ENCODE assay signal across 8 cellular contexts in the genomic region with DNA sequence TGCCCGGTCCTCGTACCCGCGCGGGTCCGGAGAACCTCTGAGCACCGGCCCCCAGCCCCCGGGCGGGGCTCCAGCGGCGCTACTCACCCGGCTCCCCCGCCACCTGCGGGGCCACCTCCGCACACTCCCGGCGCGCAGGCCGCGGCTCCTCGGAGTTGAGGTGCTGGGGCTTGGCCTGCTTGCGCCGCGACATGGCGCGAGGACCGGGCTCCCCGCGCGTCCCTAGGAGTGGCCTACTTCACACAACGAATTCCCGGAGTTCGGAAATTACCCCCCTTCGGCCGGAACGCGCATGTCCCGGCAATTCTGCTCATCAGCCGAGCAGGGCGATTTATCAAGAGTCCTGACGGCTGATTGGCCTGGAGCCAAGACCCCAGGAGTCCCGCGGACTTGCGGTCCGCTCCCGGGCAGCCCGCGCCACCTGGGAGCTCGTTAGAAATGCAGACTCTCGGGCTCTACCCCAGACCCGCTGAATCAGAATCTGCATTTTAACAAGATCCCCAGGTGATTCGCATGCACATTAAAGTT.
A peak's percentile ranks its signal among the peaks of the same experiment; 100 is the strongest.
DNase-seq lines count a peak whose midpoint lies in the region; ATAC-seq, FAIRE-seq and TF ChIP-seq lines count a peak whose summit lies in the region.

No MANE protein-coding gene starts in this region.

- TF ChIP-seq POLR2A in GM12891 (IDR thresholded peaks at IDR 0.05; ENCODE audit: low read depth, low read length) = no peak

- H3K4me3 Mint-ChIP-seq in neural progenitor cell = peak overlapping the region; percentile 84

- peaks cover 3% of the 10 kb centered on the region for H3K9me3 Mint-ChIP-seq in neural progenitor cell

- H3K27me3 Mint-ChIP-seq in neural progenitor cell (ENCODE audit: insufficient read depth, low read depth) = peaks cover 41% of the 10 kb centered on the region

- no peaks in the 10 kb centered on the region for H3K4me1 ChIP-seq in RWPE2 (ENCODE audit: insufficient read depth, poor library complexity, severe bottlenecking)
- peaks cover 17% of the 10 kb centered on the region for H3K4me1 ChIP-seq in neural progenitor cell

- H3K9me3 ChIP-seq in RWPE2 (ENCODE audit: severe bottlenecking) (no peaks in the 10 kb centered on the region), neural progenitor cell (ENCODE audit: low read depth) (no peaks in the 10 kb centered on the region)

- H3K9ac ChIP-seq in neural progenitor cell = no peak overlapping the region

- H3K4me3 ChIP-seq in GM06990 (replicated peaks; ENCODE audit: low read depth, low read length) = no peak overlapping the region
- peak overlapping the region; percentile 44 for H3K4me3 ChIP-seq in RWPE2 (ENCODE audit: severe bottlenecking)
- peak overlapping the region; percentile 61 for H3K4me3 ChIP-seq in neural progenitor cell

- H3K27ac ChIP-seq in RWPE2 (ENCODE audit: poor library complexity, severe bottlenecking) = no peak overlapping the region
- no peak overlapping the region for H3K27ac ChIP-seq in neural progenitor cell

- DNase-seq in GM06990 (ENCODE audit: extremely low read depth, insufficient read length) = peak; percentile 20
- peak; percentile 90 for DNase-seq in RWPE2 (ENCODE audit: low spot score)
- DNase-seq in fibroblast of peridontal ligament (ENCODE audit: extremely low read depth) = peak; percentile 37
- DNase-seq in neural progenitor cell (ENCODE audit: low spot score) = peak; percentile 82
- DNase-seq in foreskin melanocyte = no peak
- DNase-seq in GM12891 (ENCODE audit: insufficient read length, low spot score) = no peak

- peak overlapping the region; percentile 91 for H3K4me2 ChIP-seq in neural progenitor cell

- H3K27ac Mint-ChIP-seq in neural progenitor cell = no peak overlapping the region

- H3K4me1 Mint-ChIP-seq in neural progenitor cell = peaks cover 18% of the 10 kb centered on the region

- no peaks in the 10 kb centered on the region for H3K36me3 ChIP-seq in GM06990 (ENCODE audit: control insufficient read depth, insufficient read depth, low read length)
- H3K36me3 ChIP-seq in RWPE2 (ENCODE audit: low read depth) = no peaks in the 10 kb centered on the region
- H3K36me3 ChIP-seq in neural progenitor cell = no peaks in the 10 kb centered on the region

- H2AFZ ChIP-seq in neural progenitor cell (replicated peaks) = peak overlapping the region; percentile 58

- H3K27me3 ChIP-seq in GM06990 (replicated peaks; ENCODE audit: control insufficient read depth, insufficient read depth, low read length) = no peaks in the 10 kb centered on the region
- H3K27me3 ChIP-seq in RWPE2 (ENCODE audit: insufficient read depth, poor library complexity, severe bottlenecking) = no peaks in the 10 kb centered on the region
- H3K27me3 ChIP-seq in neural progenitor cell = peaks cover 49% of the 10 kb centered on the region

- H3K79me2 ChIP-seq in neural progenitor cell (ENCODE audit: low read depth) = peaks cover 15% of the 10 kb centered on the region

- no peak for FAIRE-seq in GM12891 (lab: Jason Lieb, UNC)

- peaks cover 50% of the 10 kb centered on the region for H3F3A ChIP-seq in neural progenitor cell (ENCODE audit: low read depth)

- ATAC-seq in RWPE2 (ENCODE audit: low read depth) = peak; percentile 40
- no peak for ATAC-seq in GM19035 (IDR thresholded peaks at IDR 0.05; ENCODE audit: unreplicated experiment)
- ATAC-seq in GM19455 (IDR thresholded peaks at IDR 0.05; ENCODE audit: unreplicated experiment) = no peak

- no peak for TF ChIP-seq CTCF in GM06990 (IDR thresholded peaks at IDR 0.05; ENCODE audit: insufficient read depth, low read length, poor library complexity, severe bottlenecking)
- no peak for TF ChIP-seq CTCF in RWPE2 (IDR thresholded peaks at IDR 0.05; ENCODE audit: poor library complexity, severe bottlenecking)
- TF ChIP-seq CTCF in neural progenitor cell (IDR thresholded peaks at IDR 0.05) = no peak

- H3K36me3 Mint-ChIP-seq in neural progenitor cell = no peaks in the 10 kb centered on the region

- H4K20me1 ChIP-seq in neural progenitor cell (ENCODE audit: low read depth) = peaks cover 5% of the 10 kb centered on the region

TF ChIP-seq in GM12891, 5 proteins besides CTCF, POLR2A, EP300 and RAD21:
- TF ChIP-seq POLR2AphosphoS5 (IDR thresholded peaks at IDR 0.05; ENCODE audit: low read depth, low read length) (no peak), SPI1 (IDR thresholded peaks at IDR 0.05; ENCODE audit: low read depth, low read length) (no peak), PAX5 (IDR thresholded peaks at IDR 0.05; ENCODE audit: insufficient read depth, low read length, severe bottlenecking) (no peak), TAF1 (IDR thresholded peaks at IDR 0.05; ENCODE audit: low read depth, low read length) (no peak), POU2F2 (IDR thresholded peaks at IDR 0.05; ENCODE audit: low read depth, low read length) (no peak)

Comparison
In these comparisons a context has a peak if more than half of its experiments do, and no peak if none do; other contexts are left out.
1. DNase-seq: peak in GM06990 (single experiment), RWPE2 (single experiment), fibroblast of peridontal ligament (single experiment) and neural progenitor cell (single experiment); none in foreskin melanocyte (single experiment) and GM12891 (single experiment).